ENCODE assay signal across 11 cellular contexts in the genomic region with DNA sequence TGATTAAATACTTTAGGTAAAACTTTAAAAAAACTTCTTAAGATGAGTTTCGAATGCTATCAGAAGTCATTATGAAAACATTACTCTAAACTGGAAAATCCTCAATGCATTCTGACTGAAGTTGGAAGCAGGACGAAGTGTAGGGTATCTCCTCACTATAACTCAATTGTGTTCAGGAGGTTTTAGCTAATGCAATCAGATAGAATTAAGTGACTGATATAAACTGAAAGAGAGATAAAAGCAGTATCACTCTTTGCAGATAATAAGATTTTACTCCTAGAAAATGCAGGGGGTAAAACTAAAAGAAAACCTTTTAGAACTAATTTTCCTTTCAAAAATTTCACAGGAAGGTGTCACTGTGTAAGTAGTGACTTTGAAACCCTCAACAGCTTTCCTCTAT. TPM values are rescaled to one million over a fixed set of nuclear protein-coding genes. Genes with fewer than 3 reads are reported as not detected.
"Had no signal": no experiment of that assay in that cellular context is flagged by ENCODE, and none has a peak within 500 bp of the region (broad histone marks: within the 10 kb centered on the region; RNA-seq: fewer than 3 reads in every experiment).

No MANE protein-coding gene starts in this region.

- H3K4me1 Mint-ChIP-seq: GM23338, H9 had no signal

- H3K36me3 ChIP-seq: HAP-1 had no signal

- H3K4me2 ChIP-seq: GM23338 had no signal

- H3K9me3 ChIP-seq: HAP-1 had no signal

- H3K4me3 ChIP-seq: GM23248, GM23338, HAP-1 had no signal

- ATAC-seq: GM23338, HCT116 had no signal

- H3K27ac ChIP-seq: GM23248 had no signal

- H2AFZ ChIP-seq: GM23248, GM23338 had no signal

- H3K4me3 Mint-ChIP-seq: GM23338, H9, HFFc6 had no signal

- H3K9ac ChIP-seq: GM23248 had no signal

- H3K4me1 ChIP-seq: HAP-1 had no signal

- H3K27ac Mint-ChIP-seq: GM23338, H9, HFFc6 had no signal

- DNase-seq: GM23248, GOT3, H7, H9, HCEC 1CT, HFFc6 had no signal

RNA-seq across cellular contexts. Expression of gene TAS2R1, which starts 22.1 kb away (rescaled TPM):
- total RNA-seq: GM23248, GM23338, H1, H4, H7, H9 had no signal
- polyA plus RNA-seq: GM23248, H1 had no signal
